Comparison of ENCODE assay signal across 5 cellular contexts in genomic region chr10:83225781-83226180, GRCh38.
"Had no signal": no experiment of that assay in that cellular context is flagged by ENCODE, and none has a peak within 500 bp of the region (broad histone marks: within the 10 kb centered on the region; RNA-seq: fewer than 3 reads in every experiment).

No MANE protein-coding gene starts in this region.

- H3K4me3 ChIP-seq: GM23338 had no signal

- DNase-seq: H9, HCEC 1CT, KBM-7 had no signal

- ATAC-seq: GM23338, HepG2 had no signal
